Comparison of ENCODE assay signal across 9 cellular contexts in genomic region chr20:13220194-13220856, GRCh38. TPM values are rescaled to one million over a fixed set of nuclear protein-coding genes. Genes with fewer than 3 reads are reported as not detected.
DNase-seq lines count a peak whose midpoint lies in the region; ATAC-seq and TF ChIP-seq lines count a peak whose summit lies in the region.
"Had no signal": no experiment of that assay in that cellular context is flagged by ENCODE, and none has a peak within 500 bp of the region (broad histone marks: within the 10 kb centered on the region; RNA-seq: fewer than 3 reads in every experiment).

No MANE protein-coding gene starts in this region.

- H3K4me3 Mint-ChIP-seq in T-cell: peak overlapping the region; percentile 84 to 87 (median 86)
- H3K4me3 Mint-ChIP-seq: activated B cell treated with CpG ODN at 0.5 μM for 24 hours had no signal

- WGBS in mammary epithelial cell (ENCODE audit: low coverage, missing lambda C conversion rate): 3% methylated on average over 8 of the region's 63 CpGs
- WGBS in spleen, 5 donors: 1 to 3% (median 1%) methylated on average over 34 to 63 of the region's 63 CpGs

- peak overlapping the region; percentile 84 for H2AFZ ChIP-seq in mammary epithelial cell (ENCODE audit: low read depth, low read length)

- H3K36me3 Mint-ChIP-seq in T-cell: no peaks in the 10 kb centered on the region

- no peak overlapping the region for H3K9ac ChIP-seq in mammary epithelial cell (ENCODE audit: insufficient read depth, low read length)

- dilution Hi-C loops in mammary epithelial cell (cut with HindIII; ENCODE audit: low sequenced_read_pairs): no loop called here

- H3K27me3 ChIP-seq in mammary epithelial cell (ENCODE audit: insufficient read depth, low read length) (no peaks in the 10 kb centered on the region), spleen (replicated peaks in 1 of 7) (peaks cover 0 to 88% (median 41%) of the 10 kb centered on the region in 7 donors)

- DNase-seq in DMS79 treated with DMSO at 0.1 percent for 48 hours (lab: John Stamatoyannopoulos, UW) (peak; percentile 23), DMS79 (lab: John Stamatoyannopoulos, UW) (no peak), T-cell (peak in 12 of 34 experiments; percentile 2 to 24 (median 10)), mammary epithelial cell (peak; percentile 45), islet precursor cell (peak; percentile 82), spleen (peak; percentile 79), SIG-M5 treated with dmso at 0.1 percent for 504 hours (lab: John Stamatoyannopoulos, UW; ENCODE audit: unreplicated experiment) (no peak)
- DNase-seq: activated B cell treated with CpG ODN at 0.5 μM for 24 hours had no signal

- H3K27ac ChIP-seq in mammary epithelial cell (ENCODE audit: insufficient read depth, low read depth, low read length) (no peak overlapping the region), spleen (peak overlapping the region in 3 of 8 donors; percentile 28 to 62 (median 51))

- TF ChIP-seq CTCF in mammary epithelial cell (conservative IDR thresholded peaks at IDR 0.05 in 1 of 2, IDR thresholded peaks at IDR 0.05 in 1 of 2; ENCODE audit: extremely low read depth in 1 of 2, insufficient read depth in 1 of 2, low read depth in 1 of 2, low read length in 2 of 2) (no peak), spleen (IDR thresholded peaks at IDR 0.05 in 8 of 11, conservative IDR thresholded peaks at IDR 0.05 in 3 of 11) (no peak)

- peak overlapping the region; percentile 50 to 64 (median 61) for H3K4me3 ChIP-seq in mammary epithelial cell (replicated peaks in 1 of 3; ENCODE audit: insufficient read depth in 1 of 3, low read depth in 2 of 3, low read length in 3 of 3)
- H3K4me3 ChIP-seq in spleen: peak overlapping the region; percentile 33 to 72 (median 42)

- H3K27me3 Mint-ChIP-seq in T-cell: peaks cover 21 to 38% of the 10 kb centered on the region in 2 donors

- BruUV-seq in mammary epithelial cell (replicated peaks; lab: Mats Ljungman, UMichigan): no TSS peak

- in situ Hi-C loops in mammary epithelial cell (cut with MboI; ENCODE audit: low sequenced_read_pairs in 2 of 2): no loop called here

- H4K20me1 ChIP-seq in mammary epithelial cell (ENCODE audit: insufficient read depth, low read length): no peaks in the 10 kb centered on the region

- peaks cover 19% of the 10 kb centered on the region for H3K4me1 ChIP-seq in mammary epithelial cell (ENCODE audit: insufficient read depth, low read length)
- H3K4me1 ChIP-seq in spleen: peaks cover 10 to 30% (median 20%) of the 10 kb centered on the region in 6 donors

- intact Hi-C loops in mammary epithelial cell (cut with micrococcal nuclease): loop anchor here (2.0 to 5.0 kb wide), 2 partner anchors 26 to 82 kb away; no protein-coding TSS in a partner anchor
- intact Hi-C loops in spleen (cut with DNase I; ENCODE audit: low total_unique reads): no loop called here

- peaks cover 18 to 29% (median 20%) of the 10 kb centered on the region in 3 donors for H3K4me1 Mint-ChIP-seq in T-cell

- H3K9me3 Mint-ChIP-seq in T-cell: no peaks in the 10 kb centered on the region
- H3K9me3 Mint-ChIP-seq: activated B cell treated with CpG ODN at 0.5 μM for 24 hours had no signal

- peak overlapping the region; percentile 98 for H3K4me2 ChIP-seq in mammary epithelial cell (ENCODE audit: insufficient read depth, low read depth, low read length)

- no peaks in the 10 kb centered on the region for H3K9me3 ChIP-seq in mammary epithelial cell (replicated peaks; ENCODE audit: insufficient read depth, low read length)
- no peaks in the 10 kb centered on the region for H3K9me3 ChIP-seq in spleen

- ATAC-seq in T-cell (replicated peaks in 1 of 4) (peak; percentile 13 to 33 (median 16)), GM18517 (IDR thresholded peaks at IDR 0.05; ENCODE audit: unreplicated experiment) (no peak)

- POLR2A ChIA-PET in T-cell (lab: Charles Lee): interaction anchor here in 1 of 2 donors (0.6 kb wide), 1 partner anchor 21 kb away, joined by 6 read pairs; no protein-coding TSS in a partner anchor

- H3K36me3 ChIP-seq in mammary epithelial cell (ENCODE audit: insufficient read depth, low read length): no peaks in the 10 kb centered on the region
- H3K36me3 ChIP-seq in spleen: no peaks in the 10 kb centered on the region

- H3K27ac Mint-ChIP-seq in T-cell: peak overlapping the region in 1 of 2 donors; percentile 72
- H3K27ac Mint-ChIP-seq: activated B cell treated with CpG ODN at 0.5 μM for 24 hours had no signal

- TF ChIP-seq POLR2A in spleen (IDR thresholded peaks at IDR 0.05): no peak

- no peaks in the 10 kb centered on the region for H3K79me2 ChIP-seq in mammary epithelial cell (ENCODE audit: insufficient read depth, low read length)

- CTCF ChIA-PET in T-cell (lab: Charles Lee) (interaction anchor here in 1 of 2 donors (0.5 kb wide), 1 partner anchor 297 kb away, joined by 8 read pairs; no protein-coding TSS in a partner anchor), mammary epithelial cell (lab: Charles Lee; ENCODE audit: low non-redundant PET) (no interaction called here)

RNA-seq across cellular contexts. Expression of gene ISM1, which starts 0.7 kb away (rescaled TPM):
- 1 to 10 TPM; 2.9 to 6.2 (median 4.5) TPM for total RNA-seq in T-cell
- 1 to 10 TPM in 1 of 2 donors, under 1 TPM in 1; 0.33 to 3.7 TPM for total RNA-seq in mammary epithelial cell
- polyA plus RNA-seq in mammary epithelial cell: 1.7 TPM
- 0.57 TPM for polyA minus RNA-seq in mammary epithelial cell
- total RNA-seq in spleen: 10 to 100 TPM in 5 of 7 donors, 1 to 10 TPM in 2; 1.1 to 19.5 (median 14.0) TPM
- 1 to 10 TPM in 2 of 3 donors, under 1 TPM in 1; 0.46 to 1.7 (median 1.6) TPM for polyA plus RNA-seq in spleen
- total RNA-seq: activated B cell treated with CpG ODN at 0.5 μM for 24 hours had no signal

Comparison
In these comparisons a context has a peak if more than half of its experiments do, and no peak if none do; other contexts are left out.
1. DNase-seq: peak in DMS79 treated with DMSO at 0.1 percent for 48 hours (single experiment), mammary epithelial cell (single experiment), islet precursor cell (single experiment) and spleen (single experiment); none in DMS79 (single experiment) and SIG-M5 treated with dmso at 0.1 percent for 504 hours (single experiment).